8 cellular contexts compared by ENCODE assay signal in genomic region chr1:177556163-177556562, GRCh38.
"Had no signal": no experiment of that assay in that cellular context is flagged by ENCODE, and none has a peak within 500 bp of the region (broad histone marks: within the 10 kb centered on the region; RNA-seq: fewer than 3 reads in every experiment).

No MANE protein-coding gene starts in this region.

- DNase-seq: GDM1, GF-D8 had no signal

- FAIRE-seq: G401.6, GM12878, GM12891, GM12892, GM18507, GM19239 had no signal

- H3K4me3 ChIP-seq: GM12878 had no signal

- ATAC-seq: GM12878 had no signal
